8 cellular contexts compared by ENCODE assay signal in genomic region chr2:46876741-46877384, GRCh38. TPM values are rescaled to one million over a fixed set of nuclear protein-coding genes. Genes with fewer than 3 reads are reported as not detected.
DNase-seq lines count a peak whose midpoint lies in the region; ATAC-seq, FAIRE-seq and TF ChIP-seq lines count a peak whose summit lies in the region.

No MANE protein-coding gene starts in this region.

- no TSS peak for BruUV-seq in GM12878 (replicated peaks; lab: Mats Ljungman, UMichigan)

- no peaks in the 10 kb centered on the region for H3K4me1 Mint-ChIP-seq in activated naive CD4-positive, alpha-beta T cell treated with anti-CD3 and anti-CD28 coated beads for 36 hours (ENCODE audit: low read depth)

- TF ChIP-seq EP300 in GM12878 (IDR thresholded peaks at IDR 0.05; ENCODE audit: borderline replicate concordance in 1 of 2, control insufficient read depth in 1 of 2, low read depth in 2 of 2, low read length in 2 of 2) = no peak
- TF ChIP-seq EP300 in upper lobe of left lung (IDR thresholded peaks at IDR 0.05) = no peak

- no peaks in the 10 kb centered on the region for H3K36me3 Mint-ChIP-seq in activated naive CD4-positive, alpha-beta T cell treated with anti-CD3 and anti-CD28 coated beads for 36 hours (ENCODE audit: low read depth)

- RAD21 ChIA-PET in GM12878 (lab: Charles Lee; ENCODE audit: unreplicated experiment) = interaction anchor here (0.6 to 0.7 kb wide), 2 partner anchors 36 to 295 kb away, joined by 3 to 4 read pairs; no protein-coding TSS in a partner anchor

- CTCF ChIA-PET in activated naive CD4-positive, alpha-beta T cell treated with anti-CD3 and anti-CD28 coated beads for 36 hours (lab: Charles Lee) = interaction anchor here (0.8 kb wide), 1 partner anchor 68 kb away, joined by 3 read pairs; no protein-coding TSS in a partner anchor
- CTCF ChIA-PET in GM12878 (lab: Yijun Ruan, JAX) = interaction anchor here (0.8 to 1.2 kb wide), 3 partner anchors 8 to 447 kb away, joined by 3 to 4 read pairs (median 3); no protein-coding TSS in a partner anchor

- TF ChIP-seq RAD21 in GM12878 (IDR thresholded peaks at IDR 0.05; ENCODE audit: insufficient read depth, low read depth, low read length) = peak; percentile 25; the same call in 1 of the 2 replicates

- ATAC-seq in GM12878 (peak; percentile 55), upper lobe of left lung (ENCODE audit: low FRiP score in 2 of 2) (peak in 1 of 2 donors; percentile 50)

- no peaks in the 10 kb centered on the region for H4K20me1 ChIP-seq in GM12878 (ENCODE audit: control insufficient read depth, insufficient read depth)

- POLR2A ChIA-PET in GM12878 (lab: Charles Lee) = no interaction called here

- no peaks in the 10 kb centered on the region for H3K36me3 ChIP-seq in GM12878 (ENCODE audit: control insufficient read depth in 2 of 2, insufficient read depth in 2 of 2, low read length in 1 of 2)
- H3K36me3 ChIP-seq in kidney (ENCODE audit: control insufficient read depth in 1 of 2, insufficient read depth in 2 of 2, low read length in 2 of 2) = no peaks in the 10 kb centered on the region
- no peaks in the 10 kb centered on the region for H3K36me3 ChIP-seq in upper lobe of left lung

- no peak for FAIRE-seq in GM12878 (lab: Jason Lieb, UNC)
- no peak for FAIRE-seq in kidney (lab: Jason Lieb, UNC)

- H3K27ac Mint-ChIP-seq in activated naive CD4-positive, alpha-beta T cell treated with anti-CD3 and anti-CD28 coated beads for 36 hours = no peak overlapping the region

- H3K9me3 ChIP-seq in GM12878 (replicated peaks; ENCODE audit: control insufficient read depth, insufficient read depth, low read length) = no peaks in the 10 kb centered on the region; the same call in 2 of the 3 replicates
- H3K9me3 ChIP-seq in kidney (ENCODE audit: control insufficient read depth in 1 of 2, low read length in 2 of 2) = no peaks in the 10 kb centered on the region
- no peaks in the 10 kb centered on the region for H3K9me3 ChIP-seq in upper lobe of left lung

- no peak overlapping the region for H2AFZ ChIP-seq in GM12878 (ENCODE audit: control insufficient read depth, low read depth, low read length)

- H3K4me3 ChIP-seq in GM12878 = no peak overlapping the region
- no peak overlapping the region for H3K4me3 ChIP-seq in kidney (ENCODE audit: low read length in 2 of 2)
- H3K4me3 ChIP-seq in upper lobe of left lung = no peak overlapping the region

- in situ Hi-C loops in GM12878 (cut with MboI) = no loop called here

- no peak overlapping the region for H3K4me2 ChIP-seq in GM12878 (ENCODE audit: control insufficient read depth, insufficient read depth)

- no peak overlapping the region for H3K4me3 Mint-ChIP-seq in activated naive CD4-positive, alpha-beta T cell treated with anti-CD3 and anti-CD28 coated beads for 36 hours

- TF ChIP-seq CTCF in GM12878 (IDR thresholded peaks at IDR 0.05 in 2 of 3, conservative IDR thresholded peaks at IDR 0.05 in 1 of 3; ENCODE audit: control insufficient read depth in 2 of 3, extremely low read depth in 1 of 3, insufficient read depth in 1 of 3, low read depth in 3 of 3, low read length in 3 of 3) (peak in 1 of 3 experiments; percentile 35; a peak in 2 of 6 replicates), kidney (IDR thresholded peaks at IDR 0.05; ENCODE audit: borderline replicate concordance, extremely low read depth, insufficient read depth) (peak; percentile 72), upper lobe of left lung (IDR thresholded peaks at IDR 0.05) (peak; percentile 38 to 75 (median 51))

- H3K4me1 ChIP-seq in GM12878 (ENCODE audit: control insufficient read depth, insufficient read depth, low read length) = peaks cover 6% of the 10 kb centered on the region
- H3K4me1 ChIP-seq in kidney (ENCODE audit: control insufficient read depth in 1 of 2, insufficient read depth in 1 of 2, low read depth in 1 of 2, low read length in 2 of 2) = peaks cover 23 to 31% of the 10 kb centered on the region in 2 donors
- peaks cover 15 to 40% (median 37%) of the 10 kb centered on the region in 4 donors for H3K4me1 ChIP-seq in upper lobe of left lung

- SMC1A ChIA-PET in GM12878 (lab: Charles Lee; ENCODE audit: uncharacterized antibody, unreplicated experiment) = interaction anchor here (0.8 kb wide), 1 partner anchor 14 kb away, joined by 3 read pairs; no protein-coding TSS in a partner anchor

- H3K27me3 Mint-ChIP-seq in activated naive CD4-positive, alpha-beta T cell treated with anti-CD3 and anti-CD28 coated beads for 36 hours (ENCODE audit: low read depth) = no peaks in the 10 kb centered on the region

- intact Hi-C loops in activated naive CD4-positive, alpha-beta T cell treated with anti-CD3 and anti-CD28 coated beads for 36 hours (cut with micrococcal nuclease) = loop anchor here (1.0 kb wide), 1 partner anchor 220 kb away; no protein-coding TSS in a partner anchor
- intact Hi-C loops in GM12878 (cut with micrococcal nuclease; ENCODE audit: unreplicated experiment) = no loop called here
- intact Hi-C loops in kidney (cut with DNase I) = no loop called here

- TF ChIP-seq POLR2A in GM12878 (IDR thresholded peaks at IDR 0.05; ENCODE audit: low read depth, low read length) (no peak), upper lobe of left lung (IDR thresholded peaks at IDR 0.05) (no peak)

- 32% methylated on average over 11 of the region's 11 CpGs for WGBS in GM12878 (ENCODE audit: insufficient coverage, insufficient replicate concordance, low lambda C conversion rate, missing lambda C conversion rate)
- 39 to 47% methylated on average over 11 of the region's 11 CpGs for WGBS in upper lobe of left lung, 2 donors

- no peaks in the 10 kb centered on the region for H3K9me3 Mint-ChIP-seq in activated naive CD4-positive, alpha-beta T cell treated with anti-CD3 and anti-CD28 coated beads for 36 hours

- H3K9ac ChIP-seq in GM12878 (ENCODE audit: control insufficient read depth, insufficient read depth, low read length) (no peak overlapping the region), kidney (ENCODE audit: low read length in 2 of 2) (peak overlapping the region in 1 of 2 donors; percentile 22)

- H3K27me3 ChIP-seq in GM12878 (replicated peaks in 1 of 2; ENCODE audit: control insufficient read depth in 2 of 2, insufficient read depth in 2 of 2, low read length in 1 of 2) = peaks cover 2 to 8% of the 10 kb centered on the region in 2 experiments
- H3K27me3 ChIP-seq in upper lobe of left lung = no peaks in the 10 kb centered on the region

- H3K27ac ChIP-seq in GM12878 (ENCODE audit: control insufficient read depth, insufficient read depth) (no peak overlapping the region), kidney (ENCODE audit: low read depth in 2 of 2, low read length in 2 of 2) (peak overlapping the region in 1 of 2 donors; percentile 26), upper lobe of left lung (peak overlapping the region in 3 of 4 donors; percentile 9 to 48 (median 27))

- H3K79me2 ChIP-seq in GM12878 (ENCODE audit: control insufficient read depth, insufficient read depth, low read length) = no peaks in the 10 kb centered on the region

- DNase-seq in activated naive CD4-positive, alpha-beta T cell treated with anti-CD3 and anti-CD28 coated beads for 36 hours = peak; percentile 8
- DNase-seq in activated naive CD4-positive, alpha-beta T cell treated with anti-CD3 and anti-CD28 coated beads, Interleukin-2, amount 50 U/mL, for 16 hours = no peak
- DNase-seq in NCI-H2227 (lab: John Stamatoyannopoulos, UW; ENCODE audit: unreplicated experiment) (peak; percentile 75), GM12878 (ENCODE audit: low read depth, low spot score) (no peak), kidney (no peak), upper lobe of left lung (peak; percentile 20 to 61)
- DNase-seq in central memory CD4-positive, alpha-beta T cell = no peak
- DNase-seq in activated CD8-positive, alpha-beta memory T cell treated with anti-CD3 and anti-CD28 coated beads, Interleukin-2, amount 50 U/mL, for 48 hours = no peak

TF ChIP-seq in GM12878, 131 proteins besides CTCF, POLR2A, EP300 and RAD21:
- TF ChIP-seq SMARCA5 (IDR thresholded peaks at IDR 0.05) (no peak), ZNF24 (IDR thresholded peaks at IDR 0.05) (no peak)

RNA-seq across cellular contexts. Expression of gene MCFD2, which starts 38.7 kb away (rescaled TPM):
- 10 to 100 TPM; 30.1 to 30.2 TPM for total RNA-seq in activated naive CD4-positive, alpha-beta T cell treated with anti-CD3 and anti-CD28 coated beads for 36 hours
- 47.7 and 66.1 TPM in 2 replicates for total RNA-seq in GM12878 (2013; cell fraction: nucleolus; rRNA removed)
- total RNA-seq in GM12878 (2014; rRNA removed) (37.1 and 39.6 TPM in 2 replicates), GM12878 (2014; rRNA removed; fragmentation: Illumina TruSeq; extraction: Trizol) (40.2 and 40.9 TPM in 2 replicates), GM12878 (2021) (41.7 and 43.5 TPM in 2 replicates), kidney (86.6 TPM), upper lobe of left lung (100 to 1,000 TPM in 1 of 6 donors, 10 to 100 TPM in 5; 16.8 to 102 (median 77.5) TPM)
- polyA plus RNA-seq in GM12878 (2011; ENCODE audit: low read depth) = 16.7 TPM
- polyA plus RNA-seq in GM12878 (2011; rRNA removed) (57.3 and 86.6 TPM in 2 replicates), GM12878 (2014; fragmentation: Illumina TruSeq; extraction: Trizol) (40.3 and 43.2 TPM in 2 replicates), GM12878 (2014; fragmentation: Nextera tagmentation; extraction: Ambion mirVana) (10 to 100 TPM; 35.8 to 40.7 TPM), GM12878 (2014; rRNA removed) (32.4 and 35.5 TPM in 2 replicates), GM12878 (2016; fragmentation: Nextera tagmentation; extraction: Ambion mirVana) (10 to 100 TPM; 35.0 to 40.4 TPM), kidney (ENCODE audit: insufficient read depth, low read depth, low replicate concordance) (42.2 TPM)
- 32.0 and 38.7 TPM in 2 replicates for polyA plus RNA-seq in GM12878 (2011; cell fraction: cytosol; rRNA removed)
- polyA plus RNA-seq in GM12878 (2011; cell fraction: nucleus; rRNA removed) = 23.7 and 25.7 TPM in 2 replicates
- 26.4 and 27.5 TPM in 2 replicates for polyA plus RNA-seq in GM12878 (2012)
- 52.5 and 69.2 TPM in 2 replicates for polyA minus RNA-seq in GM12878 (2011; rRNA and poly(A)+ RNA removed)
- 17.8 and 19.9 TPM in 2 replicates for polyA minus RNA-seq in GM12878 (2011; cell fraction: cytosol; rRNA and poly(A)+ RNA removed)
- polyA minus RNA-seq in GM12878 (2011; cell fraction: nucleus; rRNA and poly(A)+ RNA removed) = 14.3 and 24.3 TPM in 2 replicates

Comparison
In these comparisons a context has a peak if more than half of its experiments do, and no peak if none do; other contexts are left out.
1. DNase-seq: peak in activated naive CD4-positive, alpha-beta T cell treated with anti-CD3 and anti-CD28 coated beads for 36 hours (single experiment), NCI-H2227 (single experiment) and upper lobe of left lung (2 of 2); none in activated naive CD4-positive, alpha-beta T cell treated with anti-CD3 and anti-CD28 coated beads, Interleukin-2, amount 50 U/mL, for 16 hours (single experiment), GM12878 (single experiment), kidney (single experiment), central memory CD4-positive, alpha-beta T cell (single experiment) and activated CD8-positive, alpha-beta memory T cell treated with anti-CD3 and anti-CD28 coated beads, Interleukin-2, amount 50 U/mL, for 48 hours (single experiment).